8 cellular contexts compared by ENCODE assay signal in genomic region chr6:82246370-82246769, GRCh38. TPM values are rescaled to one million over a fixed set of nuclear protein-coding genes. Genes with fewer than 3 reads are reported as not detected.
A peak's percentile ranks its signal among the peaks of the same experiment; 100 is the strongest.
DNase-seq lines count a peak whose midpoint lies in the region; ATAC-seq, FAIRE-seq and TF ChIP-seq lines count a peak whose summit lies in the region.

No MANE protein-coding gene starts in this region.

- no peak for DNase-seq in CD8-positive, alpha-beta memory T cell
- DNase-seq in PC-3 (peak; percentile 3), endothelial cell of umbilical vein (ENCODE audit: low read depth, low spot score) (no peak), posterior vena cava (ENCODE audit: low spot score) (no peak)

- no peak for TF ChIP-seq CTCF in PC-3 (conservative IDR thresholded peaks at IDR 0.05; ENCODE audit: low read depth, low read length)
- no peak for TF ChIP-seq CTCF in endothelial cell of umbilical vein (IDR thresholded peaks at IDR 0.05; ENCODE audit: extremely low read depth in 1 of 2, insufficient read depth in 1 of 2, low read depth in 1 of 2, low read length in 2 of 2)
- no peak for TF ChIP-seq CTCF in parathyroid adenoma (IDR thresholded peaks at IDR 0.05)

- H3K27me3 Mint-ChIP-seq in CD8-positive, alpha-beta memory T cell = no peaks in the 10 kb centered on the region

- H4K20me1 ChIP-seq in PC-3 (ENCODE audit: low read length) = peaks cover 19% of the 10 kb centered on the region; the same call in 1 of the 2 replicates
- no peaks in the 10 kb centered on the region for H4K20me1 ChIP-seq in endothelial cell of umbilical vein (replicated peaks; ENCODE audit: control insufficient read depth, extremely low read depth, insufficient read depth, low read length)

- H3K27ac Mint-ChIP-seq in CD8-positive, alpha-beta memory T cell = peak overlapping the region in 7 of 8 donors; percentile 88 to 99 (median 97)

- CTCF ChIA-PET in CD8-positive, alpha-beta memory T cell (lab: Charles Lee) = interaction anchor here (4.1 kb wide), 1 partner anchor 820 kb away, joined by 41 read pairs; the partner anchor contains the start of genes DOP1A and UBE3D
- CTCF ChIA-PET in PC-3 (lab: Charles Lee) = no interaction called here
- CTCF ChIA-PET in endothelial cell of umbilical vein (lab: Charles Lee) = interaction anchor here (4.1 kb wide), 1 partner anchor 820 kb away, joined by 38 read pairs; the partner anchor contains the start of genes DOP1A and UBE3D

- peak overlapping the region; percentile 96 for H3K9ac ChIP-seq in PC-3 (ENCODE audit: low read length)
- H3K9ac ChIP-seq in endothelial cell of umbilical vein (replicated peaks; ENCODE audit: extremely low read depth, insufficient read depth, low read length) = peak overlapping the region; percentile 64
- H3K9ac ChIP-seq in parathyroid adenoma = no peak overlapping the region

- no peaks in the 10 kb centered on the region for H3K9me3 Mint-ChIP-seq in CD8-positive, alpha-beta memory T cell

- peaks cover 3% of the 10 kb centered on the region for H3F3A ChIP-seq in PC-3 (ENCODE audit: low read length, unreplicated experiment)

- dilution Hi-C loops in endothelial cell of umbilical vein (cut with MboI; ENCODE audit: extremely low pct_ligation_motif_present, low sequenced_read_pairs) = no loop called here

- intact Hi-C loops in PC-3 (cut with micrococcal nuclease) = loop anchor here (5.0 to 10.0 kb wide), 3 partner anchors 631 to 948 kb away; partner anchors contain the start of genes DOP1A, PGM3, RWDD2A and UBE3D
- intact Hi-C loops in endothelial cell of umbilical vein (cut with micrococcal nuclease) = loop anchor here (5.0 to 10.0 kb wide), 4 partner anchors 116 to 1266 kb away; partner anchors contain the start of genes ME1, PGM3, PRSS35 and RWDD2A
- intact Hi-C loops in posterior vena cava (cut with DNase I) = no loop called here

- H3K4me2 ChIP-seq in PC-3 (ENCODE audit: low read length) (peak overlapping the region; percentile 99), endothelial cell of umbilical vein (ENCODE audit: insufficient read depth, low read length) (peak overlapping the region; percentile 91), parathyroid adenoma (ENCODE audit: low read length) (peak overlapping the region; percentile 58)

- POLR2A ChIA-PET in CD8-positive, alpha-beta memory T cell (lab: Charles Lee) = no interaction called here
- POLR2A ChIA-PET in PC-3 (lab: Charles Lee; ENCODE audit: unreplicated experiment) = no interaction called here
- POLR2A ChIA-PET in endothelial cell of umbilical vein (lab: Charles Lee) = interaction anchor here (0.7 kb wide), 1 partner anchor 975 kb away, joined by 6 read pairs; no protein-coding TSS in a partner anchor

- no peaks in the 10 kb centered on the region for H3K9me2 ChIP-seq in PC-3 (replicated peaks; ENCODE audit: low read length)

- H3K79me2 ChIP-seq in PC-3 (ENCODE audit: low read length) = peaks cover 65% of the 10 kb centered on the region
- peaks cover 56% of the 10 kb centered on the region for H3K79me2 ChIP-seq in endothelial cell of umbilical vein (ENCODE audit: control insufficient read depth, insufficient read depth, low read length)
- H3K79me2 ChIP-seq in parathyroid adenoma = peaks cover 26% of the 10 kb centered on the region

- H3K4me1 Mint-ChIP-seq in CD8-positive, alpha-beta memory T cell = peaks cover 48 to 58% (median 58%) of the 10 kb centered on the region in 3 donors

- H3K9me1 ChIP-seq in endothelial cell of umbilical vein (replicated peaks; ENCODE audit: control insufficient read depth, extremely low read depth, insufficient read depth, low read length) = no peaks in the 10 kb centered on the region

- H2AFZ ChIP-seq in PC-3 (ENCODE audit: low read length) (peak overlapping the region; percentile 86; the same call in 1 of the 2 replicates), endothelial cell of umbilical vein (ENCODE audit: low read depth, low read length) (no peak overlapping the region), parathyroid adenoma (peak overlapping the region; percentile 99)

- no peaks in the 10 kb centered on the region for H3K9me3 ChIP-seq in CD8-positive, alpha-beta memory T cell (ENCODE audit: low read length)
- H3K9me3 ChIP-seq in PC-3 (ENCODE audit: low read length) (no peaks in the 10 kb centered on the region), endothelial cell of umbilical vein (replicated peaks; ENCODE audit: control insufficient read depth, insufficient read depth, low read length) (no peaks in the 10 kb centered on the region), parathyroid adenoma (ENCODE audit: control insufficient read depth, low read length) (no peaks in the 10 kb centered on the region)

- peaks cover 0 to 12% (median 3%) of the 10 kb centered on the region in 3 donors for H3K36me3 Mint-ChIP-seq in CD8-positive, alpha-beta memory T cell

- H3K4me3 ChIP-seq in CD8-positive, alpha-beta memory T cell (ENCODE audit: low read length) = peak overlapping the region; percentile 91
- H3K4me3 ChIP-seq in PC-3 (ENCODE audit: low read length) (peak overlapping the region; percentile 84), endothelial cell of umbilical vein (replicated peaks in 1 of 3; ENCODE audit: insufficient read depth in 1 of 3, low read depth in 1 of 3, low read length in 3 of 3) (peak overlapping the region in 2 of 3 experiments; percentile 67 to 91), parathyroid adenoma (ENCODE audit: low read depth, low read length) (peak overlapping the region; percentile 99)

- peak overlapping the region; percentile 80 for H3K27ac ChIP-seq in CD8-positive, alpha-beta memory T cell (ENCODE audit: low read depth, low read length)
- H3K27ac ChIP-seq in PC-3 (ENCODE audit: low read length) (peak overlapping the region; percentile 100), endothelial cell of umbilical vein (ENCODE audit: insufficient read depth, low read depth, low read length) (no peak overlapping the region), parathyroid adenoma (peak overlapping the region; percentile 94)

- H3K4me3 Mint-ChIP-seq in CD8-positive, alpha-beta memory T cell = peak overlapping the region; percentile 96 to 99 (median 98)

- no peak for FAIRE-seq in endothelial cell of umbilical vein (lab: Jason Lieb, UNC)

- peaks cover 29% of the 10 kb centered on the region for H3K4me1 ChIP-seq in CD8-positive, alpha-beta memory T cell (ENCODE audit: insufficient read depth, low read length)
- H3K4me1 ChIP-seq in PC-3 (ENCODE audit: insufficient read depth, low read length) (peaks cover 38% of the 10 kb centered on the region), endothelial cell of umbilical vein (ENCODE audit: control insufficient read depth, extremely low read depth, insufficient read depth, low read length) (peaks cover 35% of the 10 kb centered on the region), parathyroid adenoma (peaks cover 6% of the 10 kb centered on the region)

- ATAC-seq in PC-3 = no peak
- ATAC-seq in GM18873 (IDR thresholded peaks at IDR 0.05; ENCODE audit: low FRiP score, unreplicated experiment) = no peak
- no peak for ATAC-seq in GM18505 (IDR thresholded peaks at IDR 0.05; ENCODE audit: unreplicated experiment)
- no peak for ATAC-seq in GM19328 (IDR thresholded peaks at IDR 0.05; ENCODE audit: unreplicated experiment)

- no peaks in the 10 kb centered on the region for H3K27me3 ChIP-seq in CD8-positive, alpha-beta memory T cell (ENCODE audit: insufficient read depth, low read length, poor library complexity, severe bottlenecking)
- H3K27me3 ChIP-seq in PC-3 (ENCODE audit: low read length) (no peaks in the 10 kb centered on the region), endothelial cell of umbilical vein (ENCODE audit: control insufficient read depth in 2 of 2, insufficient read depth in 2 of 2, low read length in 2 of 2) (no peaks in the 10 kb centered on the region), parathyroid adenoma (ENCODE audit: control insufficient read depth, insufficient read depth, low read length) (no peaks in the 10 kb centered on the region)

- no TSS peak for BruUV-seq in PC-3 (replicated peaks; lab: Mats Ljungman, UMichigan)
- BruUV-seq in endothelial cell of umbilical vein (replicated peaks; lab: Mats Ljungman, UMichigan) = no TSS peak

- TF ChIP-seq POLR2A in endothelial cell of umbilical vein (IDR thresholded peaks at IDR 0.05; ENCODE audit: low read depth, low read length) = no peak
- no peak for TF ChIP-seq POLR2A in GM18505 (IDR thresholded peaks at IDR 0.05; ENCODE audit: borderline replicate concordance, extremely low read depth, insufficient read depth, insufficient read length)

- H3K36me3 ChIP-seq in CD8-positive, alpha-beta memory T cell (ENCODE audit: insufficient read depth, low read length) = no peaks in the 10 kb centered on the region
- H3K36me3 ChIP-seq in PC-3 (ENCODE audit: low read depth, low read length) = no peaks in the 10 kb centered on the region; the same call in none of the 2 replicates
- H3K36me3 ChIP-seq in endothelial cell of umbilical vein (ENCODE audit: control insufficient read depth in 2 of 2, extremely low read depth in 1 of 2, insufficient read depth in 2 of 2, low read length in 2 of 2) = no peaks in the 10 kb centered on the region
- H3K36me3 ChIP-seq in parathyroid adenoma (ENCODE audit: control insufficient read depth, insufficient read depth, low read length) = no peaks in the 10 kb centered on the region

TF ChIP-seq in endothelial cell of umbilical vein, 7 proteins besides CTCF, POLR2A, EP300 and RAD21 (continues in another document):
- no peak for TF ChIP-seq MYC (IDR thresholded peaks at IDR 0.05; ENCODE audit: low read depth, low read length)
- no peak for TF ChIP-seq GATA2 (IDR thresholded peaks at IDR 0.05; ENCODE audit: insufficient read depth, insufficient read length, low read depth, low read length)
- no peak for TF ChIP-seq MAX (IDR thresholded peaks at IDR 0.05; ENCODE audit: insufficient read depth, insufficient read length)
- no peak for TF ChIP-seq POLR2AphosphoS5 (IDR thresholded peaks at IDR 0.05; ENCODE audit: insufficient read depth, low read depth, low read length)
- no peak for TF ChIP-seq FOS (IDR thresholded peaks at IDR 0.05; ENCODE audit: borderline replicate concordance, insufficient read depth, low read length)

RNA-seq across cellular contexts. Expression of gene IBTK, which starts 1.2 kb away (rescaled TPM):
- 10 to 100 TPM; 24.2 to 26.6 TPM for total RNA-seq in CD8-positive, alpha-beta memory T cell
- 20.3 TPM for polyA plus RNA-seq in CD8-positive, alpha-beta memory T cell
- total RNA-seq in PC-3 (2014; rRNA removed) (17.2 and 20.0 TPM in 2 replicates), endothelial cell of umbilical vein (29.5 and 30.5 TPM in 2 replicates), posterior vena cava (10 to 100 TPM; 32.2 to 35.6 TPM)
- 4.8 and 6.7 TPM in 2 replicates for polyA plus RNA-seq in endothelial cell of umbilical vein
- 8.2 and 9.2 TPM in 2 replicates for polyA plus RNA-seq in endothelial cell of umbilical vein (2011; cell fraction: cytosol; rRNA removed)
- 14.1 and 20.4 TPM in 2 replicates for polyA plus RNA-seq in endothelial cell of umbilical vein (2011; cell fraction: nucleus; rRNA removed)
- polyA plus RNA-seq in endothelial cell of umbilical vein (2012) = 17.0 and 21.5 TPM in 2 replicates
- polyA minus RNA-seq in endothelial cell of umbilical vein = 31.4 and 34.6 TPM in 2 replicates
- 26.1 TPM for polyA minus RNA-seq in endothelial cell of umbilical vein (2011; cell fraction: cytosol; rRNA and poly(A)+ RNA removed)
- polyA minus RNA-seq in endothelial cell of umbilical vein (2011; cell fraction: nucleus; rRNA and poly(A)+ RNA removed) = 29.7 and 45.4 TPM in 2 replicates

Comparison
In these comparisons a context has a peak if more than half of its experiments do, and no peak if none do; other contexts are left out.
1. intact Hi-C loops: an anchor here in PC-3 (5.0 to 10.0 kb wide) and endothelial cell of umbilical vein (5.0 to 10.0 kb wide); none called in posterior vena cava.